Comparison of ENCODE assay signal across 8 cellular contexts in genomic region chr13:39037410-39037879, GRCh38. TPM values are rescaled to one million over a fixed set of nuclear protein-coding genes. Genes with fewer than 3 reads are reported as not detected.
DNase-seq lines count a peak whose midpoint lies in the region; TF ChIP-seq lines count a peak whose summit lies in the region.

No MANE protein-coding gene starts in this region.

- H3K9me3 Mint-ChIP-seq in neural crest cell, result no peaks in the 10 kb centered on the region

- peak overlapping the region; percentile 90 for H3K4me3 Mint-ChIP-seq in neural crest cell

- H3K4me3 ChIP-seq in effector memory CD4-positive, alpha-beta T cell (ENCODE audit: insufficient read depth, low read depth, low read length, poor library complexity, severe bottlenecking), result peak overlapping the region; percentile 83

- no peaks in the 10 kb centered on the region for H3K27me3 ChIP-seq in effector memory CD4-positive, alpha-beta T cell (replicated peaks; ENCODE audit: control insufficient read depth, insufficient read depth, low read length, poor library complexity, severe bottlenecking)

- CTCF ChIA-PET in HEK293T (lab: Yijun Ruan, JAX), result interaction anchor here (0.5 kb wide), 1 partner anchor 841 kb away, joined by 3 read pairs; no protein-coding TSS in a partner anchor

- H3K4me1 ChIP-seq in effector memory CD4-positive, alpha-beta T cell (ENCODE audit: control insufficient read depth, insufficient read depth, low read length, poor library complexity, severe bottlenecking), result peaks cover 14% of the 10 kb centered on the region

- POLR2A ChIA-PET in HEK293T (lab: Yijun Ruan, JAX), result interaction anchor here (0.6 to 1.8 kb wide), 5 partner anchors 9 to 1723 kb away, joined by 3 to 4 read pairs (median 3); partner anchors contain the start of gene FREM2

- DNase-seq in NCI-H146 treated with DMSO at 0.1 percent for 48 hours (lab: John Stamatoyannopoulos, UW; ENCODE audit: unreplicated experiment), result peak; percentile 71
- DNase-seq in NCI-H146 (lab: John Stamatoyannopoulos, UW), result no peak
- DNase-seq in HEK293T (ENCODE audit: extremely low spot score), result peak; percentile 9
- DNase-seq in NCI-H748 treated with DMSO at 0.1 percent for 48 hours (lab: John Stamatoyannopoulos, UW), result peak; percentile 36
- no peak for DNase-seq in effector memory CD4-positive, alpha-beta T cell
- DNase-seq in neural crest cell (ENCODE audit: low read depth, low spot score), result no peak
- DNase-seq in GM19238 (ENCODE audit: insufficient read length, low spot score), result no peak
- no peak for DNase-seq in DMS 273 (lab: John Stamatoyannopoulos, UW; ENCODE audit: unreplicated experiment)

- H3K27ac Mint-ChIP-seq in neural crest cell (ENCODE audit: unreplicated experiment), result peak overlapping the region; percentile 100

- H3K4me1 Mint-ChIP-seq in neural crest cell, result peaks cover 55% of the 10 kb centered on the region

- H3K36me3 ChIP-seq in effector memory CD4-positive, alpha-beta T cell (ENCODE audit: control insufficient read depth, insufficient read depth, low read length), result no peaks in the 10 kb centered on the region

- H3K36me3 Mint-ChIP-seq in neural crest cell (ENCODE audit: low read depth), result no peaks in the 10 kb centered on the region

- TF ChIP-seq CTCF in neural crest cell (conservative IDR thresholded peaks at IDR 0.05), result no peak

- no peaks in the 10 kb centered on the region for H3K27me3 Mint-ChIP-seq in neural crest cell (ENCODE audit: low read depth)

- peak overlapping the region; percentile 85 for H3K27ac ChIP-seq in effector memory CD4-positive, alpha-beta T cell (ENCODE audit: insufficient read depth, low read length, poor library complexity, severe bottlenecking)

- H3K9me3 ChIP-seq in effector memory CD4-positive, alpha-beta T cell (ENCODE audit: control insufficient read depth, low read length), result no peaks in the 10 kb centered on the region

TF ChIP-seq in HEK293T, 16 proteins besides CTCF, POLR2A, EP300 and RAD21:
- TF ChIP-seq NFRKB (IDR thresholded peaks at IDR 0.05) (no peak), FOXK2 (IDR thresholded peaks at IDR 0.05) (no peak), ELF4 (IDR thresholded peaks at IDR 0.05) (no peak), ARNT (IDR thresholded peaks at IDR 0.05) (no peak), ZNF384 (IDR thresholded peaks at IDR 0.05) (no peak), SP1 (IDR thresholded peaks at IDR 0.05) (no peak), SUZ12 (IDR thresholded peaks at IDR 0.05) (no peak), CTBP1 (IDR thresholded peaks at IDR 0.05; ENCODE audit: borderline replicate concordance) (no peak), BHLHE40 (IDR thresholded peaks at IDR 0.05; ENCODE audit: borderline replicate concordance) (no peak), FOXA1 (IDR thresholded peaks at IDR 0.05) (no peak)

RNA-seq across cellular contexts. Expression of gene PROSER1, which starts 0.4 kb away (rescaled TPM):
- 67.3 and 67.4 TPM in 2 replicates for total RNA-seq in neural crest cell

RNA-seq across cellular contexts. Expression of gene NHLRC3, which starts 0.8 kb away (rescaled TPM):
- total RNA-seq in neural crest cell, result 23.9 and 24.4 TPM in 2 replicates

RNA-seq across cellular contexts. Expression of gene STOML3, which starts 46.8 kb away (rescaled TPM):
- not detected in 2 replicates for total RNA-seq in neural crest cell

Comparison
In these comparisons a context has a peak if more than half of its experiments do, and no peak if none do; other contexts are left out.
1. DNase-seq: peak in NCI-H146 treated with DMSO at 0.1 percent for 48 hours (single experiment), HEK293T (single experiment) and NCI-H748 treated with DMSO at 0.1 percent for 48 hours (single experiment); none in NCI-H146 (single experiment), effector memory CD4-positive, alpha-beta T cell (0 of 3), neural crest cell (single experiment), GM19238 (single experiment) and DMS 273 (single experiment).